Comparison of ENCODE assay signal across 1 cellular context in genomic region chr6:159695984-159696383, GRCh38.
TF ChIP-seq lines count a peak whose summit lies in the region.

No MANE protein-coding gene starts in this region.

TF ChIP-seq in K562, 482 proteins besides CTCF, POLR2A, EP300 and RAD21:
- 0 out of 2 replicates have a peak, but pooled peaks have one; percentile 30 for TF ChIP-seq HLTF (IDR thresholded peaks at IDR 0.05)
- TF ChIP-seq U2AF2 (optimal IDR thresholded peaks at IDR 0.05; ENCODE audit: low read depth, low read length) = no peak
- peak; percentile 39 for TF ChIP-seq RBM25 (IDR thresholded peaks at IDR 0.05; ENCODE audit: low read depth, low read length, severe bottlenecking)
